Comparison of ENCODE assay signal across 11 cellular contexts in the genomic region with DNA sequence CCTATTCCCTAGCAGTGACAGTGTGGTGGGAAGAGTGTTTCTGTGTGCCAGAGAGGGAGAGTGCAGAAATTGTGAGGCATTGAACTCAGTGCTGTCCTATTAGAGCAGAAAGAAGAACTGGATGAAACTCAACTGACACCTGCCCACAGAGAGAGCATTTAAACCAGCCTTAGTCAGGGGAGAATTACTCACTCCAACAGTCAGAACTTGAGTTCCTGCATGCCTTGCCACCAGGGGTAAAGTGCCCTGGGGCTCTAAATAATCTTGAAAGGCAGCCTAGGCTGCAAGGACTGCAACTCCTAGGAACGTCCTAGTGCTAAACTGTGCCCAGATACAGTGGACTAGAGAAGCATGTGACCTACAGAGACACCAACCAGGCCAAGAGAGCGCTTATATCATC. TPM values are rescaled to one million over a fixed set of nuclear protein-coding genes. Genes with fewer than 3 reads are reported as not detected.
A peak's percentile ranks its signal among the peaks of the same experiment; 100 is the strongest.
DNase-seq lines count a peak whose midpoint lies in the region; ATAC-seq lines count a peak whose summit lies in the region.
"Had no signal": no experiment of that assay in that cellular context is flagged by ENCODE, and none has a peak within 500 bp of the region (broad histone marks: within the 10 kb centered on the region; RNA-seq: fewer than 3 reads in every experiment).

No MANE protein-coding gene starts in this region.

- peak; percentile 72 for ATAC-seq in GM18867 (IDR thresholded peaks at IDR 0.05; ENCODE audit: unreplicated experiment)
- peak; percentile 85 for ATAC-seq in GM21786 (IDR thresholded peaks at IDR 0.05; ENCODE audit: unreplicated experiment)
- no peak for ATAC-seq in HG03025 (IDR thresholded peaks at IDR 0.05; ENCODE audit: low FRiP score, unreplicated experiment)

- DNase-seq in M059J (ENCODE audit: low read depth) (peak; percentile 79), islet precursor cell (peak; percentile 61), EL (no peak), NCI-H226 (no peak), NCI-H1694 (lab: John Stamatoyannopoulos, UW) (no peak)
- DNase-seq: immature natural killer cell, occipital lobe had no signal

RNA-seq across cellular contexts. Expression of gene CYSLTR1, which starts 12.8 kb away (rescaled TPM):
- total RNA-seq in M059J (2014; rRNA removed; shearing (Covaris generic)) = 2.7 and 2.8 TPM in 2 replicates
- total RNA-seq: NCI-H460 had no signal

Comparison
In these comparisons a context has a peak if more than half of its experiments do, and no peak if none do; other contexts are left out.
1. DNase-seq: peak in M059J (single experiment) and islet precursor cell (single experiment); none in EL (single experiment), NCI-H226 (single experiment) and NCI-H1694 (single experiment).